Comparison of ENCODE assay signal across 16 cellular contexts in the genomic region with DNA sequence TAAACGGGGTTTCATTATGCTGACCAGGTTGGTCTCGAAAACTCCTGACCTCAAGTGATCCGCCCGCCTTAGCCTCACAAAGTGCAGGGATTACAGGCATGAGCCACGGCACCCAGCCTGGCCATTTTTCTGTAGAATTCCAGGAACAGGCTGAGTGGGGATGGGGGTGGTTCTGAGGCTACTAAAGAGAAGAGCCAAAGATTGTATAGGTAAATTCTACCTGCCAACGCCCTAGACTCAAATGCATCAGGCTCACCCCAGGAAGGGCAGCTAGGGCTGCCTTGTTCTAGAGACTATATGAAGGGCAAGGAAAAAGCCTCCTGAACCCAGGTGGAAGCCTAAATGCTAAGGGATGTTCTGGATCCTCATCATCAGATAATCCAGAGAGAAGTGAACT. TPM values are rescaled to one million over a fixed set of nuclear protein-coding genes. Genes with fewer than 3 reads are reported as not detected.
DNase-seq lines count a peak whose midpoint lies in the region; ATAC-seq and TF ChIP-seq lines count a peak whose summit lies in the region.
"Had no signal": no experiment of that assay in that cellular context is flagged by ENCODE, and none has a peak within 500 bp of the region (broad histone marks: within the 10 kb centered on the region; RNA-seq: fewer than 3 reads in every experiment).

No MANE protein-coding gene starts in this region.

- no peak for ATAC-seq in HG03520 (IDR thresholded peaks at IDR 0.05; ENCODE audit: unreplicated experiment)

- peaks cover 28% of the 10 kb centered on the region for H3K27me3 Mint-ChIP-seq in T-helper 2 cell treated with Interferon-gamma antibody and Interleukin-4, amounts not matched to agents 5 μg/mL and 100 μg/mL, for 36 hours (ENCODE audit: low read depth)
- peaks cover 16% of the 10 kb centered on the region for H3K27me3 Mint-ChIP-seq in IgD-negative memory B cell
- H3K27me3 Mint-ChIP-seq in dendritic cell treated with granulocyte-macrophage colony-stimulating factor and Interleukin-4, amounts not matched to agents 40 ng/mL and 50 ng/mL, for 4 days, result peaks cover 64% of the 10 kb centered on the region
- H3K27me3 Mint-ChIP-seq in neural crest cell (ENCODE audit: low read depth), result peaks cover 47% of the 10 kb centered on the region

- peak overlapping the region; percentile 85 for H3K4me3 Mint-ChIP-seq in T-helper 2 cell treated with Interferon-gamma antibody and Interleukin-4, amounts not matched to agents 5 μg/mL and 100 μg/mL, for 36 hours
- peak overlapping the region; percentile 92 to 98 (median 96) for H3K4me3 Mint-ChIP-seq in IgD-negative memory B cell
- H3K4me3 Mint-ChIP-seq in dendritic cell treated with granulocyte-macrophage colony-stimulating factor and Interleukin-4, amounts not matched to agents 40 ng/mL and 50 ng/mL, for 4 days, result no peak overlapping the region
- peak overlapping the region; percentile 90 for H3K4me3 Mint-ChIP-seq in neural crest cell

- H3K4me1 Mint-ChIP-seq in T-helper 2 cell treated with Interferon-gamma antibody and Interleukin-4, amounts not matched to agents 5 μg/mL and 100 μg/mL, for 36 hours (ENCODE audit: low read depth), result peaks cover 29% of the 10 kb centered on the region
- peaks cover 21 to 31% (median 25%) of the 10 kb centered on the region in 3 donors for H3K4me1 Mint-ChIP-seq in IgD-negative memory B cell
- peaks cover 39% of the 10 kb centered on the region for H3K4me1 Mint-ChIP-seq in dendritic cell treated with granulocyte-macrophage colony-stimulating factor and Interleukin-4, amounts not matched to agents 40 ng/mL and 50 ng/mL, for 4 days (ENCODE audit: low read depth)
- peaks cover 13% of the 10 kb centered on the region for H3K4me1 Mint-ChIP-seq in neural crest cell

- DNase-seq in T-helper 2 cell treated with Interferon-gamma antibody and Interleukin-4, amounts not matched to agents 5 μg/mL and 100 μg/mL, for 36 hours (ENCODE audit: low spot score), result no peak
- DNase-seq in T-helper 2 cell (no peak), neural crest cell (ENCODE audit: low read depth, low spot score) (no peak), GM19238 (ENCODE audit: insufficient read length, low spot score) (no peak), NCI-H774 (lab: John Stamatoyannopoulos, UW) (no peak)
- DNase-seq: NCI-H1436 treated with DMSO at 0.1 percent for 48 hours, Right ventricle myocardium superior had no signal

- peaks cover 2% of the 10 kb centered on the region for H3K9me3 Mint-ChIP-seq in T-helper 2 cell treated with Interferon-gamma antibody and Interleukin-4, amounts not matched to agents 5 μg/mL and 100 μg/mL, for 36 hours
- H3K9me3 Mint-ChIP-seq in IgD-negative memory B cell (peaks cover 0 to under 1% (median 0%) of the 10 kb centered on the region in 3 donors), neural crest cell (peaks cover 8% of the 10 kb centered on the region)
- no peaks in the 10 kb centered on the region for H3K9me3 Mint-ChIP-seq in dendritic cell treated with granulocyte-macrophage colony-stimulating factor and Interleukin-4, amounts not matched to agents 40 ng/mL and 50 ng/mL, for 4 days

- peaks cover 5% of the 10 kb centered on the region for H3K36me3 Mint-ChIP-seq in T-helper 2 cell treated with Interferon-gamma antibody and Interleukin-4, amounts not matched to agents 5 μg/mL and 100 μg/mL, for 36 hours (ENCODE audit: low read depth)
- H3K36me3 Mint-ChIP-seq in IgD-negative memory B cell (peaks cover 3% of the 10 kb centered on the region), neural crest cell (ENCODE audit: low read depth) (peaks cover 5% of the 10 kb centered on the region)
- H3K36me3 Mint-ChIP-seq in dendritic cell treated with granulocyte-macrophage colony-stimulating factor and Interleukin-4, amounts not matched to agents 40 ng/mL and 50 ng/mL, for 4 days (ENCODE audit: low read depth), result no peaks in the 10 kb centered on the region

- intact Hi-C loops in dendritic cell treated with granulocyte-macrophage colony-stimulating factor and Interleukin-4, amounts not matched to agents 40 ng/mL and 50 ng/mL, for 4 days (cut with micrococcal nuclease), result loop anchor here (1.0 to 10.0 kb wide), 2 partner anchors 49 to 65 kb away; no protein-coding TSS in a partner anchor

- no peak overlapping the region for H3K27ac Mint-ChIP-seq in T-helper 2 cell treated with Interferon-gamma antibody and Interleukin-4, amounts not matched to agents 5 μg/mL and 100 μg/mL, for 36 hours
- H3K27ac Mint-ChIP-seq in IgD-negative memory B cell, result peak overlapping the region in 1 of 3 donors; percentile 12
- peak overlapping the region; percentile 85 for H3K27ac Mint-ChIP-seq in dendritic cell treated with granulocyte-macrophage colony-stimulating factor and Interleukin-4, amounts not matched to agents 40 ng/mL and 50 ng/mL, for 4 days
- no peak overlapping the region for H3K27ac Mint-ChIP-seq in neural crest cell (ENCODE audit: unreplicated experiment)

- no peak for TF ChIP-seq CTCF in neural crest cell (conservative IDR thresholded peaks at IDR 0.05)

RNA-seq across cellular contexts. Expression of a gene that starts 1.6 kb away (rescaled TPM):
- polyA plus RNA-seq in IgD-negative memory B cell, result not detected
- not detected in 2 replicates for total RNA-seq in neural crest cell
- total RNA-seq: A172, fibroblast of villous mesenchyme, liver, right atrium auricular region, Right ventricle myocardium superior had no signal
- polyA plus RNA-seq: liver, neural cell, thymus had no signal

RNA-seq across cellular contexts. Expression of a gene that starts 17.5 kb away (rescaled TPM):
- polyA plus RNA-seq in IgD-negative memory B cell, result 0.81 TPM
- total RNA-seq in neural crest cell, result not detected in 2 replicates
- total RNA-seq: A172 had no signal
- polyA plus RNA-seq: neural cell had no signal
